In the genomic region with DNA sequence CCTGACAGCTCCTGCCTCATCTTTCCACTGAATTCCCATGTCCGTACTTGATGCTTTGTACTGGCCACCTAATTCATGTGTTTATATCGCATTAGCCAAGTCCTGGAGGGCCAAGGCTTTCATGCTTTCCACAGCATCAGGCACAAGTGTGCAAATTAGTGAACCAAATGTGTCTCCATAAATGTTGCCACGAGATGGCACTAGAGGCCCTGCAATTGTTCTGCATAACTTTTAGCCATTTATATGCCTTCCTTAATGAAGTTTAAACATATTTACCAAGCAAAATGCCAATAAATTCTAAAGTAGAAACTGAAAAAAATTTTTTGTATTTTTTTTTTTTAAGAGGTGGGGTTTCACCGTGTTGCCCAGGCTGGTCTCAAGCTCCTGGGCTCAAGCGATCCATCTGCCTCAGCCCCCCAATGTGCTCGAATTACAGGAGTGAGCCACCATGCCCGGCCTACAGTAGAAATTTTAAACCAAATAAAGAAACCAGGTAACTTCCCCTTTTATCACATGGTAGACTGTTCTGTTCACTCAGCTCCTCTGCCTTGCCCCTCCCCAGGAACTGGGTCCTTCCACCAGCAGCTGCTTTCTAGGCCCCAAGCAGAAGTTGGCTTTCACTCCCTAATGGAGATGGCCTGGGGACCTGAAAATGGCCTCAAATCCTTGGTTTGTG, we compare ENCODE assay signal across 7 cellular contexts. TPM values are rescaled to one million over a fixed set of nuclear protein-coding genes. Genes with fewer than 3 reads are reported as not detected.
A peak's percentile ranks its signal among the peaks of the same experiment; 100 is the strongest.
DNase-seq lines count a peak whose midpoint lies in the region; ATAC-seq and TF ChIP-seq lines count a peak whose summit lies in the region.

No MANE protein-coding gene starts in this region.

- no peaks in the 10 kb centered on the region for H3K9me3 ChIP-seq in hepatocyte (ENCODE audit: low read depth)

- H3K4me2 ChIP-seq in hepatocyte: no peak overlapping the region

- peak overlapping the region in 3 of 4 donors; percentile 37 to 73 (median 72) for H3K4me3 Mint-ChIP-seq in IgD-negative memory B cell

- H3K79me2 ChIP-seq in hepatocyte: peaks cover 10% of the 10 kb centered on the region

- TF ChIP-seq CTCF in hepatocyte (IDR thresholded peaks at IDR 0.05; ENCODE audit: poor library complexity): peak; percentile 75

- H3K4me3 ChIP-seq in hepatocyte: no peak overlapping the region

- H3K4me1 ChIP-seq in hepatocyte (ENCODE audit: insufficient read depth): no peaks in the 10 kb centered on the region

- 70% methylated on average over 7 of the region's 7 CpGs for WGBS in hepatocyte (ENCODE audit: low lambda C conversion rate, missing lambda C conversion rate)

- no peaks in the 10 kb centered on the region for H3K9me3 Mint-ChIP-seq in IgD-negative memory B cell

- no peaks in the 10 kb centered on the region for H4K20me1 ChIP-seq in hepatocyte (ENCODE audit: insufficient read depth, poor library complexity, severe bottlenecking)

- no peaks in the 10 kb centered on the region for H3K9me2 ChIP-seq in hepatocyte (replicated peaks; ENCODE audit: insufficient read depth)

- DNase-seq in GF-D8 (lab: John Stamatoyannopoulos, UW): peak; percentile 62
- DNase-seq in SKM-1 (lab: John Stamatoyannopoulos, UW; ENCODE audit: unreplicated experiment): peak; percentile 61
- DNase-seq in astrocyte of the hippocampus (ENCODE audit: low read depth, low spot score): peak; percentile 65
- peak; percentile 52 for DNase-seq in hepatocyte (ENCODE audit: low spot score)
- DNase-seq in stimulated activated CD4-positive, alpha-beta T cell treated with anti-CD3 and anti-CD28 coated beads, Interleukin-12 subunit alpha, Interleukin-12 subunit beta, amount 100 ng/mL, for 48 hours (ENCODE audit: low read depth in 2 of 3, low spot score in 1 of 3): peak in 2 of 3 donors; percentile 11 to 59

- H2AFZ ChIP-seq in hepatocyte: no peak overlapping the region

- peaks cover 13 to 17% (median 14%) of the 10 kb centered on the region in 3 donors for H3K4me1 Mint-ChIP-seq in IgD-negative memory B cell

- peaks cover 2% of the 10 kb centered on the region for H3K36me3 Mint-ChIP-seq in IgD-negative memory B cell

- no peaks in the 10 kb centered on the region for H3K27me3 Mint-ChIP-seq in IgD-negative memory B cell

- H3K27ac ChIP-seq in hepatocyte: no peak overlapping the region

- H3K27me3 ChIP-seq in hepatocyte: no peaks in the 10 kb centered on the region

- peak overlapping the region; percentile 70 to 95 (median 94) for H3K27ac Mint-ChIP-seq in IgD-negative memory B cell

- peaks cover 5% of the 10 kb centered on the region for H3K36me3 ChIP-seq in hepatocyte (replicated peaks; ENCODE audit: insufficient read depth, low read depth)

- no peak for ATAC-seq in HG02852 (IDR thresholded peaks at IDR 0.05; ENCODE audit: unreplicated experiment)

RNA-seq across cellular contexts. Expression of a gene that starts 20.8 kb away (rescaled TPM):
- 41.5 TPM for polyA plus RNA-seq in IgD-negative memory B cell
- 2.4 and 2.8 TPM in 2 replicates for total RNA-seq in hepatocyte
- polyA plus RNA-seq in hepatocyte: 2.2 and 2.6 TPM in 2 replicates

RNA-seq across cellular contexts. Expression of a gene that starts 49.0 kb away (rescaled TPM):
- polyA plus RNA-seq in IgD-negative memory B cell (13.6 TPM), hepatocyte (29.4 and 38.1 TPM in 2 replicates)
- 26.4 and 26.5 TPM in 2 replicates for total RNA-seq in hepatocyte

RNA-seq across cellular contexts. Expression of a gene that starts 49.5 kb away (rescaled TPM):
- polyA plus RNA-seq in IgD-negative memory B cell: 3.3 TPM
- 5.9 and 9.7 TPM in 2 replicates for total RNA-seq in hepatocyte
- 1.6 and 7.1 TPM in 2 replicates for polyA plus RNA-seq in hepatocyte

Comparison
In these comparisons a context has a peak if more than half of its experiments do, and no peak if none do; other contexts are left out.
1. RNA of a gene that starts 20.8 kb away (polyA plus RNA-seq): 41.5 TPM in IgD-negative memory B cell (single experiment); 2.2 to 2.6 TPM in hepatocyte; every median in the first group is over 10 times any median in the second.
2. Peak in every context shown above with its lines, with median percentiles within 50 percentile points of each other: DNase-seq.